In genomic region chr10:92689663-92690210, GRCh38 we compare ENCODE assay signal across 8 cellular contexts. TPM values are rescaled to one million over a fixed set of nuclear protein-coding genes. Genes with fewer than 3 reads are reported as not detected.
A peak's percentile ranks its signal among the peaks of the same experiment; 100 is the strongest.
DNase-seq lines count a peak whose midpoint lies in the region; ATAC-seq, FAIRE-seq and TF ChIP-seq lines count a peak whose summit lies in the region.

Gene HHEX, plus strand, starts transcription at chr10:92689955. Its CDS starts 32 bp downstream, at chr10:92689987.

- H2AFZ ChIP-seq in DND-41 (ENCODE audit: low read depth, low read length): peak within 1 kb of the TSS; percentile 70
- H2AFZ ChIP-seq in Loucy (ENCODE audit: low read length): peak within 1 kb of the TSS; percentile 76
- peak within 1 kb of the TSS; percentile 21 for H2AFZ ChIP-seq in endothelial cell of umbilical vein (ENCODE audit: low read depth, low read length)

- H3K79me2 ChIP-seq in DND-41 (ENCODE audit: insufficient read depth, low read length) (no peaks in the 10 kb centered on the region), Loucy (ENCODE audit: insufficient read depth, low read length) (peaks cover 60% of the 10 kb centered on the region), endothelial cell of umbilical vein (ENCODE audit: control insufficient read depth, insufficient read depth, low read length) (peaks cover 55% of the 10 kb centered on the region)

- peak; percentile 42 for FAIRE-seq in endothelial cell of umbilical vein (lab: Jason Lieb, UNC)

- H3K9me3 ChIP-seq in DND-41 (ENCODE audit: insufficient read depth, low read length, severe bottlenecking) (no peaks in the 10 kb centered on the region), Loucy (ENCODE audit: insufficient read depth, low read depth, low read length) (no peaks in the 10 kb centered on the region), endothelial cell of umbilical vein (replicated peaks; ENCODE audit: control insufficient read depth, insufficient read depth, low read length) (peaks cover 3% of the 10 kb centered on the region), tibial artery (peaks cover 0 to 17% (median 0%) of the 10 kb centered on the region in 3 donors)

- intact Hi-C loops in endothelial cell of umbilical vein (cut with micrococcal nuclease) (loop anchor here (1.0 to 2.0 kb wide), 7 partner anchors 67 to 183 kb away; no protein-coding TSS in a partner anchor), tibial artery (cut with DNase I; ENCODE audit: low total_unique reads) (loop anchor here (5.0 to 10.0 kb wide), 3 partner anchors 63 to 155 kb away; partner anchors contain the start of genes EXOC6 and KIF11)

- H3K4me3 ChIP-seq in DND-41 (ENCODE audit: low read depth in 1 of 2, low read length in 2 of 2): peak within 1 kb of the TSS; percentile 36 to 57; a peak in 3 of 4 replicates
- peak within 1 kb of the TSS; percentile 94 for H3K4me3 ChIP-seq in Loucy (ENCODE audit: low read length, poor library complexity, severe bottlenecking)
- H3K4me3 ChIP-seq in WI38 (ENCODE audit: low read depth, low read length): peak within 1 kb of the TSS; percentile 88
- H3K4me3 ChIP-seq in endothelial cell of umbilical vein (replicated peaks in 1 of 3; ENCODE audit: insufficient read depth in 1 of 3, low read depth in 1 of 3, low read length in 3 of 3): peak within 1 kb of the TSS; percentile 54 to 98 (median 91)
- H3K4me3 ChIP-seq in tibial artery: peak within 1 kb of the TSS; percentile 63 to 82

- TF ChIP-seq CTCF in DND-41 (IDR thresholded peaks at IDR 0.05; ENCODE audit: borderline replicate concordance, extremely low read depth, low read length, poor library complexity, severe bottlenecking) (no peak), Loucy (conservative IDR thresholded peaks at IDR 0.05; ENCODE audit: low read length) (no peak), WI38 (IDR thresholded peaks at IDR 0.05; ENCODE audit: low read depth, low read length) (no peak), endothelial cell of umbilical vein (IDR thresholded peaks at IDR 0.05; ENCODE audit: extremely low read depth in 1 of 2, insufficient read depth in 1 of 2, low read depth in 1 of 2, low read length in 2 of 2) (no peak), tibial artery (IDR thresholded peaks at IDR 0.05) (no peak)

- H4K20me1 ChIP-seq in DND-41 (ENCODE audit: insufficient read depth, low read length) (no peaks in the 10 kb centered on the region), Loucy (ENCODE audit: insufficient read depth, low read length, poor library complexity, severe bottlenecking) (peaks cover 40% of the 10 kb centered on the region), endothelial cell of umbilical vein (replicated peaks; ENCODE audit: control insufficient read depth, extremely low read depth, insufficient read depth, low read length) (peaks cover 5% of the 10 kb centered on the region)

- peak; percentile 98 for TF ChIP-seq POLR2A in endothelial cell of umbilical vein (IDR thresholded peaks at IDR 0.05; ENCODE audit: low read depth, low read length)

- peak; percentile 50 for DNase-seq in DND-41
- DNase-seq in endothelial cell of umbilical vein (ENCODE audit: low read depth, low spot score): peak; percentile 80
- DNase-seq in mesenteric fat pad (ENCODE audit: low spot score): peak; percentile 93
- peak in 1 of 2 donors; percentile 54 for DNase-seq in tibial artery
- no peak for DNase-seq in OCI-M2 (lab: John Stamatoyannopoulos, UW; ENCODE audit: unreplicated experiment)

- POLR2A ChIA-PET in endothelial cell of umbilical vein (lab: Charles Lee): interaction anchor here (0.6 to 3.7 kb wide), 10 partner anchors 9 to 149 kb away, joined by 3 to 24 read pairs (median 3); no protein-coding TSS in a partner anchor

- dilution Hi-C loops in endothelial cell of umbilical vein (cut with MboI; ENCODE audit: extremely low pct_ligation_motif_present, low sequenced_read_pairs): no loop called here

- H3K27ac ChIP-seq in DND-41 (ENCODE audit: low read length) (no peak within 1 kb of the TSS), endothelial cell of umbilical vein (ENCODE audit: insufficient read depth, low read depth, low read length) (peak within 1 kb of the TSS; percentile 92), tibial artery (peak within 1 kb of the TSS; percentile 63 to 75)

- H3K9ac ChIP-seq in DND-41 (ENCODE audit: low read depth, low read length) (peak within 1 kb of the TSS; percentile 55), Loucy (ENCODE audit: low read depth, low read length, poor library complexity, severe bottlenecking) (peak within 1 kb of the TSS; percentile 97), endothelial cell of umbilical vein (replicated peaks; ENCODE audit: extremely low read depth, insufficient read depth, low read length) (peak within 1 kb of the TSS; percentile 93)

- H3K36me3 ChIP-seq in DND-41 (ENCODE audit: insufficient read depth, low read length) (no peaks in the 10 kb centered on the region), Loucy (ENCODE audit: insufficient read depth, low read length) (peaks cover 31% of the 10 kb centered on the region), endothelial cell of umbilical vein (ENCODE audit: control insufficient read depth in 2 of 2, extremely low read depth in 1 of 2, insufficient read depth in 2 of 2, low read length in 2 of 2) (peaks cover 0 to 20% of the 10 kb centered on the region in 2 experiments), tibial artery (no peaks in the 10 kb centered on the region)

- H3K27me3 ChIP-seq in DND-41 (ENCODE audit: insufficient read depth, low read length, poor library complexity): peaks cover 22% of the 10 kb centered on the region
- peaks cover 18% of the 10 kb centered on the region for H3K27me3 ChIP-seq in Loucy (ENCODE audit: insufficient read depth, low read length, poor library complexity, severe bottlenecking)
- no peaks in the 10 kb centered on the region for H3K27me3 ChIP-seq in endothelial cell of umbilical vein (ENCODE audit: control insufficient read depth in 2 of 2, insufficient read depth in 2 of 2, low read length in 2 of 2)
- peaks cover 0 to 25% of the 10 kb centered on the region in 2 donors for H3K27me3 ChIP-seq in tibial artery

- H3F3A ChIP-seq in Loucy (ENCODE audit: low read depth): peaks cover 12% of the 10 kb centered on the region

- ATAC-seq in DND-41 (ENCODE audit: insufficient read depth, low read depth): peak; percentile 83
- peak; percentile 53 for ATAC-seq in GM21447 (IDR thresholded peaks at IDR 0.05; ENCODE audit: unreplicated experiment)

- CTCF ChIA-PET in endothelial cell of umbilical vein (lab: Charles Lee): interaction anchor here (0.6 to 5.6 kb wide), 20 partner anchors 9 to 437 kb away, joined by 3 to 61 read pairs (median 5); partner anchors contain the start of genes EXOC6 and IDE

- H3K9me2 ChIP-seq in Loucy (replicated peaks; ENCODE audit: low read depth, low read length): no peaks in the 10 kb centered on the region

- peak within 1 kb of the TSS; percentile 79 for H3K4me2 ChIP-seq in DND-41 (ENCODE audit: insufficient read depth, low read length)
- peak within 1 kb of the TSS; percentile 94 for H3K4me2 ChIP-seq in Loucy (ENCODE audit: low read depth, low read length, poor library complexity, severe bottlenecking)
- H3K4me2 ChIP-seq in endothelial cell of umbilical vein (ENCODE audit: insufficient read depth, low read length): peak within 1 kb of the TSS; percentile 100

- H3K4me1 ChIP-seq in DND-41 (ENCODE audit: insufficient read depth, low read length) (peaks cover 27% of the 10 kb centered on the region), Loucy (ENCODE audit: insufficient read depth, low read length, poor library complexity, severe bottlenecking) (peaks cover 37% of the 10 kb centered on the region), endothelial cell of umbilical vein (ENCODE audit: control insufficient read depth, extremely low read depth, insufficient read depth, low read length) (peaks cover 31% of the 10 kb centered on the region), tibial artery (peaks cover 0 to 17% (median 10%) of the 10 kb centered on the region in 4 donors)

- no peaks in the 10 kb centered on the region for H3K9me1 ChIP-seq in endothelial cell of umbilical vein (replicated peaks; ENCODE audit: control insufficient read depth, extremely low read depth, insufficient read depth, low read length)

- no TSS peak for BruUV-seq in endothelial cell of umbilical vein (replicated peaks; lab: Mats Ljungman, UMichigan)

TF ChIP-seq in endothelial cell of umbilical vein, 7 proteins besides CTCF, POLR2A, EP300 and RAD21:
- no peak for TF ChIP-seq JUN (IDR thresholded peaks at IDR 0.05; ENCODE audit: borderline replicate concordance, insufficient read depth, insufficient read length, low read depth)
- no peak for TF ChIP-seq FOS (IDR thresholded peaks at IDR 0.05; ENCODE audit: borderline replicate concordance, insufficient read depth, low read length)
- TF ChIP-seq, protein P1, sequence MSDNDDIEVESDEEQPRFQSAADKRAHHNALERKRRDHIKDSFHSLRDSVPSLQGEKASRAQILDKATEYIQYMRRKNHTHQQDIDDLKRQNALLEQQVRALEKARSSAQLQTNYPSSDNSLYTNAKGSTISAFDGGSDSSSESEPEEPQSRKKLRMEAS (IDR thresholded peaks at IDR 0.05; ENCODE audit: insufficient read depth, insufficient read length): no peak
- TF ChIP-seq POLR2AphosphoS5 (IDR thresholded peaks at IDR 0.05; ENCODE audit: insufficient read depth, low read depth, low read length): peak; percentile 99
- no peak for TF ChIP-seq MYC (IDR thresholded peaks at IDR 0.05; ENCODE audit: low read depth, low read length)
- no peak for TF ChIP-seq EZH2 (IDR thresholded peaks at IDR 0.05; ENCODE audit: borderline replicate concordance, low read depth, low read length, severe bottlenecking)
- TF ChIP-seq GATA2 (IDR thresholded peaks at IDR 0.05; ENCODE audit: insufficient read depth, insufficient read length, low read depth, low read length): no peak

RNA-seq across cellular contexts. Expression of gene HHEX, which starts in this region (rescaled TPM):
- total RNA-seq in endothelial cell of umbilical vein: 109 and 110 TPM in 2 replicates
- polyA plus RNA-seq in endothelial cell of umbilical vein: 71.6 and 81.0 TPM in 2 replicates
- 51.0 and 65.0 TPM in 2 replicates for polyA plus RNA-seq in endothelial cell of umbilical vein (2011; cell fraction: cytosol; rRNA removed)
- 164 and 236 TPM in 2 replicates for polyA plus RNA-seq in endothelial cell of umbilical vein (2011; cell fraction: nucleus; rRNA removed)
- polyA plus RNA-seq in endothelial cell of umbilical vein (2012): 93.4 and 105 TPM in 2 replicates
- 87.6 and 102 TPM in 2 replicates for polyA minus RNA-seq in endothelial cell of umbilical vein
- polyA minus RNA-seq in endothelial cell of umbilical vein (2011; cell fraction: cytosol; rRNA and poly(A)+ RNA removed): 4.6 TPM
- 48.7 and 62.1 TPM in 2 replicates for polyA minus RNA-seq in endothelial cell of umbilical vein (2011; cell fraction: nucleus; rRNA and poly(A)+ RNA removed)
- 6.8 TPM for total RNA-seq in mesenteric fat pad

Comparison
In these comparisons a context has a peak if more than half of its experiments do, and no peak if none do; other contexts are left out.
1. RNA of gene HHEX (total RNA-seq): 109 to 110 TPM in endothelial cell of umbilical vein; 6.8 TPM in mesenteric fat pad (single experiment); every median in the first group is over 10 times any median in the second.
2. H2AFZ ChIP-seq: peak in every context shown above with its lines; median percentile 76 in Loucy; 70 in DND-41; 21 in endothelial cell of umbilical vein.
3. Peak in every context shown above with its lines, with median percentiles within 50 percentile points of each other: H3K4me2 ChIP-seq, H3K4me3 ChIP-seq and H3K9ac ChIP-seq.